In the genomic region with DNA sequence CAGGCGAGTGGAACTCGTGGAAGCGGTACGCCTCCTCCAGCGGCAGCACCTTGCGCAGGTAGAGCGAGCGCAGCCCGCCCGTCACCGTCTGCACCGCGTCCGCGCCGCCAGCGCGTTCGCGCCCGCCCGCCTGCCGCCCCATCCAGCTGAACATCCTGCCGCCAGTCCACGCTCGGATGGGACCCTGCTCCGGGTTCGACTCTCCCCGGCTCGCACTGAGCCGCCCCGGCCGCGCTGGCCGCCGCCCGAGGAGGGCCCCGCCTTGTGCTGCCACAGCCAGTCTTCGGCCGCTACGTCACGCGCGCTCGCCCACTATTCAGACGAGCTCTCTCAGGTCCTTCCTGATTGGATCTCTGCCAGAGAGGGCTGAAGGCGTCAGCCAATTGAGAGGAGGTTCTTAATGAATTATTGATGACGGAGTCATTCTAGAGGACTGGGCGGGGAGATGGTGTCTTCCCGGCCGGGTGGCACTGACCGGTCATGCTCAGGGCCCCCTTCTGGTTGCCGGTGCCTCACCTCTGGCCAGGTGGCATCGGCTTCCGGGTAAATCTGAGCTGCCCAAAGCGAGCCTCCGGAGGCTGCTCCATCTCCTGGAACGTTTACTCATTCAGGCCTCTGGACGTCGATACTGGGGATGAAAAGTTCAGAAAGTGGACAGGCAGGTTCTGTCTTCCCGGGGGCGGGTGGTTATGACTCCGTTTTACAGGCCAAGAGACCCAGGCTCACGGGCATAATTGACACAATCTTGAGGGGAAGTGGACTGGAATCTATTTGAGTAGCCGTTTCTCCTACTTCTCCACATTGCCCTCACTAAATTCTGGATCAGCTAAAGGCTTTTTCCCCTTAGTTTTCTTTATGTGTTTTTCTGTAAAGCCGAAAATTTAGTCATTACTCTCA, we compare ENCODE assay signal across 8 cellular contexts. TPM values are rescaled to one million over a fixed set of nuclear protein-coding genes. Genes with fewer than 3 reads are reported as not detected.
DNase-seq lines count a peak whose midpoint lies in the region; ATAC-seq, FAIRE-seq and TF ChIP-seq lines count a peak whose summit lies in the region.

EHD4 (minus strand) TSS at position 217 of the 897 bp plus-strand sequence; CDS start at position 154, 63 bp downstream.

- WGBS in small intestine, 3 donors: 1 to 2% (median 1%) methylated on average over 38 to 66 of the region's 66 CpGs

- H3K9me3 ChIP-seq in AG04450 (ENCODE audit: control insufficient read depth, insufficient read depth, low read length): no peaks in the 10 kb centered on the region
- H3K9me3 ChIP-seq in WERI-Rb-1 (ENCODE audit: severe bottlenecking): no peaks in the 10 kb centered on the region
- H3K9me3 ChIP-seq in small intestine (ENCODE audit: control insufficient read depth, low read depth): no peaks in the 10 kb centered on the region

- H3K27me3 ChIP-seq in AG04450 (ENCODE audit: control insufficient read depth, insufficient read depth, low read length) (peaks cover 12% of the 10 kb centered on the region), WERI-Rb-1 (ENCODE audit: insufficient read depth, low read depth, severe bottlenecking) (no peaks in the 10 kb centered on the region), bronchial epithelial cell (ENCODE audit: control insufficient read depth, insufficient read depth, low read length) (no peaks in the 10 kb centered on the region), small intestine (ENCODE audit: control insufficient read depth in 2 of 2, insufficient read depth in 2 of 2, low read length in 2 of 2) (no peaks in the 10 kb centered on the region)

- H3K4me1 ChIP-seq in small intestine (ENCODE audit: control insufficient read depth in 2 of 2, insufficient read depth in 1 of 2, low read depth in 1 of 2, low read length in 1 of 2): peaks cover 0 to 7% of the 10 kb centered on the region in 2 donors

- H3K36me3 ChIP-seq in WERI-Rb-1 (no peaks in the 10 kb centered on the region), bronchial epithelial cell (ENCODE audit: control insufficient read depth, insufficient read depth, low read length) (no peaks in the 10 kb centered on the region), small intestine (ENCODE audit: control insufficient read depth in 2 of 2, insufficient read depth in 2 of 2, low read length in 2 of 2) (no peaks in the 10 kb centered on the region)

- H3K27ac ChIP-seq in AG04450 (ENCODE audit: low read depth, low read length) (peak within 1 kb of the TSS; percentile 72), WERI-Rb-1 (peak within 1 kb of the TSS; percentile 50), small intestine (ENCODE audit: low read depth in 1 of 2, low read length in 1 of 2) (peak within 1 kb of the TSS; percentile 94 to 96)

- DNase-seq in AG04450 (ENCODE audit: low read depth, low spot score) (peak; percentile 96), NCI-H2196 treated with DMSO at 0.1 percent for 48 hours (lab: John Stamatoyannopoulos, UW; ENCODE audit: unreplicated experiment) (peak; percentile 86), WERI-Rb-1 (peak; percentile 98), bronchial epithelial cell (ENCODE audit: low read depth) (peak; percentile 97), iPS-NIHi11 (ENCODE audit: low spot score) (peak; percentile 98), small intestine (peak; percentile 100)

- POLR2A ChIA-PET in AG04450 (lab: Yijun Ruan, JAX): interaction anchor here (0.6 to 1.4 kb wide), 7 partner anchors 21 to 162 kb away, joined by 3 to 6 read pairs (median 3); no protein-coding TSS in a partner anchor

- FAIRE-seq in bronchial epithelial cell (lab: Jason Lieb, UNC) (no peak), small intestine (lab: Jason Lieb, UNC) (no peak)

- H3K4me3 ChIP-seq in AG04450 (ENCODE audit: low read depth, low read length): peak within 1 kb of the TSS; percentile 97
- peak within 1 kb of the TSS; percentile 71 for H3K4me3 ChIP-seq in WERI-Rb-1 (ENCODE audit: low read depth, low read length)
- H3K4me3 ChIP-seq in bronchial epithelial cell (ENCODE audit: low read depth, low read length): peak within 1 kb of the TSS; percentile 98
- H3K4me3 ChIP-seq in small intestine (ENCODE audit: low read depth in 1 of 2, low read length in 2 of 2): peak within 1 kb of the TSS; percentile 81 to 99

- CTCF ChIA-PET in AG04450 (lab: Charles Lee): interaction anchor here (0.8 to 2.2 kb wide), 6 partner anchors 12 to 112 kb away, joined by 3 to 8 read pairs (median 4); no protein-coding TSS in a partner anchor

- TF ChIP-seq CTCF in AG04450 (IDR thresholded peaks at IDR 0.05; ENCODE audit: low read depth, low read length) (peak; percentile 32), WERI-Rb-1 (IDR thresholded peaks at IDR 0.05; ENCODE audit: low read depth, low read length) (peak; percentile 45; the same call in 1 of the 2 replicates), bronchial epithelial cell (IDR thresholded peaks at IDR 0.05; ENCODE audit: insufficient read depth, low read length, severe bottlenecking) (peak; percentile 27)

- ATAC-seq in GM18870 (IDR thresholded peaks at IDR 0.05; ENCODE audit: unreplicated experiment) (peak; percentile 75), HG03135 (IDR thresholded peaks at IDR 0.05; ENCODE audit: unreplicated experiment) (peak; percentile 73)

RNA-seq across cellular contexts. Expression of gene EHD4, which starts in this region (rescaled TPM):
- polyA plus RNA-seq in AG04450 (2011; rRNA removed) (19.3 and 22.4 TPM in 2 replicates), small intestine (10 to 100 TPM in 1 of 3 donors, 1 to 10 TPM in 2; 9.4 to 13.5 (median 9.5) TPM)
- polyA minus RNA-seq in AG04450 (2011; rRNA and poly(A)+ RNA removed): 27.8 and 32.8 TPM in 2 replicates
- total RNA-seq in bronchial epithelial cell: 21.1 and 28.3 TPM in 2 replicates

Comparison
In these comparisons a context has a peak if more than half of its experiments do, and no peak if none do; other contexts are left out.
1. Peak in every context shown above with its lines: DNase-seq, ATAC-seq, H3K4me3 ChIP-seq and H3K27ac ChIP-seq.